1 cellular context compared by ENCODE assay signal in genomic region chr21:31675960-31676359, GRCh38.
TF ChIP-seq lines count a peak whose summit lies in the region.

No MANE protein-coding gene starts in this region.

TF ChIP-seq in K562, 482 proteins besides CTCF, POLR2A, EP300 and RAD21 (continued from another document):
- no peak for TF ChIP-seq VEZF1 (CRISPR knock-in tag; IDR thresholded peaks at IDR 0.05)
- no peak for TF ChIP-seq THRA (IDR thresholded peaks at IDR 0.05)
- TF ChIP-seq FIP1L1 (IDR thresholded peaks at IDR 0.05; ENCODE audit: low read depth, low read length, poor library complexity, severe bottlenecking), result no peak
- no peak for TF ChIP-seq RFX5 (IDR thresholded peaks at IDR 0.05; ENCODE audit: low read depth, low read length)
- TF ChIP-seq ZNF384 (IDR thresholded peaks at IDR 0.05; ENCODE audit: low read depth, low read length), result no peak
- no peak for TF ChIP-seq RUNX1 (IDR thresholded peaks at IDR 0.05; ENCODE audit: low read depth)
- no peak for TF ChIP-seq EP400 (IDR thresholded peaks at IDR 0.05)
- TF ChIP-seq NRF1 (conservative IDR thresholded peaks at IDR 0.05 in 1 of 2, IDR thresholded peaks at IDR 0.05 in 1 of 2), result no peak
- TF ChIP-seq HNRNPL (IDR thresholded peaks at IDR 0.05; ENCODE audit: low read depth, low read length), result no peak
- no peak for TF ChIP-seq BRF2 (IDR thresholded peaks at IDR 0.05; ENCODE audit: borderline replicate concordance, insufficient read depth, insufficient read length)
- TF ChIP-seq POLR2G (IDR thresholded peaks at IDR 0.05; ENCODE audit: low read depth, low read length), result peak; percentile 28; the same call in 1 of the 2 replicates
- peak; percentile 10; the same call in 1 of the 2 replicates for TF ChIP-seq MAFF (IDR thresholded peaks at IDR 0.05; ENCODE audit: low read length)
- TF ChIP-seq ZNF830 (CRISPR knock-in tag; IDR thresholded peaks at IDR 0.05), result no peak
- TF ChIP-seq RAD51 (IDR thresholded peaks at IDR 0.05; ENCODE audit: borderline replicate concordance, low read depth), result no peak
- no peak for TF ChIP-seq HNRNPH1 (optimal IDR thresholded peaks at IDR 0.05; ENCODE audit: low read depth, low read length)
- no peak for TF ChIP-seq ESRRB (CRISPR knock-in tag; IDR thresholded peaks at IDR 0.05; ENCODE audit: borderline replicate concordance)
- no peak for TF ChIP-seq PPARD (CRISPR knock-in tag; IDR thresholded peaks at IDR 0.05)
- no peak for TF ChIP-seq CEBPB (tag; IDR thresholded peaks at IDR 0.05)
- TF ChIP-seq ZNF589 (CRISPR knock-in tag; IDR thresholded peaks at IDR 0.05; ENCODE audit: low read depth), result no peak
- TF ChIP-seq THAP12 (CRISPR knock-in tag; IDR thresholded peaks at IDR 0.05), result no peak
- TF ChIP-seq NUFIP1 (IDR thresholded peaks at IDR 0.05; ENCODE audit: partially characterized antibody), result no peak
- TF ChIP-seq POLR2B (IDR thresholded peaks at IDR 0.05; ENCODE audit: low read depth, partially characterized antibody), result peak; percentile 47
- no peak for TF ChIP-seq PRPF4 (IDR thresholded peaks at IDR 0.05; ENCODE audit: insufficient read depth, low read depth, low read length, poor library complexity, severe bottlenecking)
TF ChIP-seq in K562: peak in this region for 5.
